ENCODE assay signal across 1 cellular context in the genomic region with DNA sequence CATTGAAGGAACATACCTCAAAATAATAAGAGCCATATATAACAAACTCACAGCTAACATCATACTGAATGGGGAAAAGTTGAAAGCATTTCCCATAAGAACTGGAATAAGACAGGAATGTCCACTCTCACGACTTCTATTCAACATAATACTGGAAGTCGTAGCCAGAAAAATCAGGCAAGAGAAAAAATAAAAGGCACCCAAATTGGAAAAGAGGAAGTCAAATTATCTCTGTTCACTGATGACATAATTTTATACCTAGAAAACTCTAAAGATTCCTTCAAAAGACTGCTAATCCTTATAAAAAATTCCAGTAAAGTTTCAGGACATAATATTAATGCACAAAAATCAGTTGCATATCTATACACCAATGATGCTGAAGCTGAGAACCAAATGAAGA.
TF ChIP-seq lines count a peak whose summit lies in the region.

No MANE protein-coding gene starts in this region.

TF ChIP-seq in K562, 482 proteins besides CTCF, POLR2A, EP300 and RAD21:
- TF ChIP-seq SPI1 (IDR thresholded peaks at IDR 0.05; ENCODE audit: borderline replicate concordance, low read depth, low read length): peak; percentile 60; the same call in 1 of the 2 replicates
- no peak for TF ChIP-seq ZNF324 (CRISPR knock-in tag; IDR thresholded peaks at IDR 0.05)
